ENCODE assay signal across 1 cellular context in genomic region chr4:151407466-151408379, GRCh38.
TF ChIP-seq lines count a peak whose summit lies in the region.

No MANE protein-coding gene starts in this region.

TF ChIP-seq in SK-N-SH treated with all-trans-retinoic acid at 6 μM for 48 hours, 23 proteins besides CTCF, POLR2A, EP300 and RAD21 (continued from another document):
- TF ChIP-seq, protein P1, sequence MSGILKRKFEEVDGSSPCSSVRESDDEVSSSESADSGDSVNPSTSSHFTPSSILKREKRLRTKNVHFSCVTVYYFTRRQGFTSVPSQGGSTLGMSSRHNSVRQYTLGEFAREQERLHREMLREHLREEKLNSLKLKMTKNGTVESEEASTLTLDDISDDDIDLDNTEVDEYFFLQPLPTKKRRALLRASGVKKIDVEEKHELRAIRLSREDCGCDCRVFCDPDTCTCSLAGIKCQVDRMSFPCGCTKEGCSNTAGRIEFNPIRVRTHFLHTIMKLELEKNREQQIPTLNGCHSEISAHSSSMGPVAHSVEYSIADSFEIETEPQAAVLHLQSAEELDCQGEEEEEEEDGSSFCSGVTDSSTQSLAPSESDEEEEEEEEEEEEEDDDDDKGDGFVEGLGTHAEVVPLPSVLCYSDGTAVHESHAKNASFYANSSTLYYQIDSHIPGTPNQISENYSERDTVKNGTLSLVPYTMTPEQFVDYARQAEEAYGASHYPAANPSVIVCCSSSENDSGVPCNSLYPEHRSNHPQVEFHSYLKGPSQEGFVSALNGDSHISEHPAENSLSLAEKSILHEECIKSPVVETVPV (CRISPR knock-in tag; IDR thresholded peaks at IDR 0.05) = no peak
- TF ChIP-seq TCF4 (CRISPR knock-in tag; IDR thresholded peaks at IDR 0.05; ENCODE audit: borderline replicate concordance) (no peak), RARB (CRISPR knock-in tag; IDR thresholded peaks at IDR 0.05) (no peak), ZNF565 (CRISPR knock-in tag; conservative IDR thresholded peaks at IDR 0.05; ENCODE audit: low read depth) (no peak), ZFP3 (CRISPR knock-in tag; IDR thresholded peaks at IDR 0.05) (no peak), ZNF70 (CRISPR knock-in tag; IDR thresholded peaks at IDR 0.05) (no peak)
